Comparison of ENCODE assay signal across 13 cellular contexts in the genomic region with DNA sequence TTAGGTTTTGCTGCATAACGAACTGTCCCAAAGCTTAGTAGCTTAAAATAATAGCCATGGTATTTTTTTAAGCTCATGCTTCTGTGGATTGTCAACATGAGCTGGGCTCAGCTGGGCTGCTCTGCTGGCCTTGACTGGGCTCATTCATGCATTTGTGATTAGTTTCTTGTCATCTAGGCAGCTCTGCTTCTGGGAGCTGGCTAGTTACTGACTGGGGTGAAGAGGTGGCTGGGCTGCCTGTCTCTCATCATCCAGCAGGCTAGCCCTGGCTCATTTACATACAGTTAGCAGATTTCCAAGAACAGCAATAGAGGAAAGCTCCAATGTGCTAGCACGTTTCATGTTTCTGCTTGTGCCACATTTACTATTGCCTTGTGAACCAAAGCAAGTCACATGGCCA.
DNase-seq lines count a peak whose midpoint lies in the region; ATAC-seq and TF ChIP-seq lines count a peak whose summit lies in the region.
"Had no signal": no experiment of that assay in that cellular context is flagged by ENCODE, and none has a peak within 500 bp of the region (broad histone marks: within the 10 kb centered on the region; RNA-seq: fewer than 3 reads in every experiment).

No MANE protein-coding gene starts in this region.

- no peak overlapping the region for H4K12ac ChIP-seq in trophoblast cell (ENCODE audit: low read depth, low read length)

- H3K4me3 Mint-ChIP-seq in GM23338 = no peak overlapping the region
- H3K4me3 Mint-ChIP-seq in neural progenitor cell = no peak overlapping the region
- H3K4me3 Mint-ChIP-seq: CD4-positive, alpha-beta memory T cell had no signal

- H2BK12ac ChIP-seq in trophoblast cell (ENCODE audit: low read length) = no peak overlapping the region

- H3K4me3 ChIP-seq in GM23338 (no peak overlapping the region), neural progenitor cell (no peak overlapping the region), trophoblast cell (ENCODE audit: low read depth, low read length) (no peak overlapping the region)
- H3K4me3 ChIP-seq: A549 had no signal

- H3K4me1 Mint-ChIP-seq in GM23338 = no peaks in the 10 kb centered on the region
- peaks cover 4% of the 10 kb centered on the region for H3K4me1 Mint-ChIP-seq in neural progenitor cell
- H3K4me1 Mint-ChIP-seq: CD4-positive, alpha-beta memory T cell had no signal

- H3K18ac ChIP-seq in trophoblast cell (ENCODE audit: low read length) = no peak overlapping the region

- H3K27ac Mint-ChIP-seq in GM23338 (no peak overlapping the region), neural progenitor cell (no peak overlapping the region)
- H3K27ac Mint-ChIP-seq: CD4-positive, alpha-beta memory T cell had no signal

- no peak overlapping the region for H3K4ac ChIP-seq in trophoblast cell (ENCODE audit: low read depth, low read length)

- no peak for DNase-seq in GM23338 (ENCODE audit: low spot score)
- DNase-seq in NCI-H69 (lab: John Stamatoyannopoulos, UW) = peak; percentile 66
- peak; percentile 12 for DNase-seq in iPS-NIHi11 (ENCODE audit: low spot score)
- DNase-seq in neural progenitor cell (ENCODE audit: low spot score) = peak; percentile 8
- no peak for DNase-seq in NCI-H526 (lab: John Stamatoyannopoulos, UW)
- no peak for DNase-seq in trophoblast cell
- DNase-seq in stimulated activated CD4-positive, alpha-beta T cell treated with anti-CD3 and anti-CD28 coated beads, Interleukin-12 subunit alpha, Interleukin-12 subunit beta, amount 100 ng/mL, for 4 hours = no peak
- DNase-seq: BE2C; CD4-positive, alpha-beta memory T cell; COR-L47; IMR-90 had no signal

- no peaks in the 10 kb centered on the region for H3K27me3 ChIP-seq in GM23338 (ENCODE audit: insufficient read depth)
- H3K27me3 ChIP-seq in neural progenitor cell = no peaks in the 10 kb centered on the region
- H3K27me3 ChIP-seq in trophoblast cell (ENCODE audit: insufficient read depth, low read length) = no peaks in the 10 kb centered on the region
- H3K27me3 ChIP-seq: BE2C had no signal

- H3K27me3 Mint-ChIP-seq in GM23338 (ENCODE audit: insufficient read depth, low read depth, poor library complexity) (no peaks in the 10 kb centered on the region), neural progenitor cell (ENCODE audit: insufficient read depth, low read depth) (peaks cover 4% of the 10 kb centered on the region)
- H3K27me3 Mint-ChIP-seq: CD4-positive, alpha-beta memory T cell had no signal

- no peaks in the 10 kb centered on the region for H3F3A ChIP-seq in GM23338 (replicated peaks; ENCODE audit: low read depth)
- H3F3A ChIP-seq in neural progenitor cell (ENCODE audit: low read depth) = no peaks in the 10 kb centered on the region

- peak; percentile 29; the same call in 1 of the 3 replicates for ATAC-seq in GM23338
- ATAC-seq: A549 had no signal

- no peak overlapping the region for H3K23ac ChIP-seq in trophoblast cell (ENCODE audit: low read length)

- H2BK120ac ChIP-seq in trophoblast cell (ENCODE audit: insufficient read depth, low read length, poor library complexity) = no peak overlapping the region

- H3K79me2 ChIP-seq in GM23338 (replicated peaks; ENCODE audit: insufficient read depth) = no peaks in the 10 kb centered on the region
- H3K79me2 ChIP-seq in neural progenitor cell (ENCODE audit: low read depth) = no peaks in the 10 kb centered on the region
- no peaks in the 10 kb centered on the region for H3K79me2 ChIP-seq in trophoblast cell (ENCODE audit: control insufficient read depth, insufficient read depth, low read length, poor library complexity)

- H3K9me3 ChIP-seq in neural progenitor cell (ENCODE audit: low read depth) = no peaks in the 10 kb centered on the region
- peaks cover 8% of the 10 kb centered on the region for H3K9me3 ChIP-seq in trophoblast cell (ENCODE audit: insufficient read depth, low read depth, low read length)
- H3K9me3 ChIP-seq: BE2C had no signal

- H2BK5ac ChIP-seq in trophoblast cell (ENCODE audit: low read depth, low read length, poor library complexity) = no peak overlapping the region

- H3K36me3 ChIP-seq in GM23338 (ENCODE audit: insufficient read depth) = no peaks in the 10 kb centered on the region
- no peaks in the 10 kb centered on the region for H3K36me3 ChIP-seq in neural progenitor cell
- no peaks in the 10 kb centered on the region for H3K36me3 ChIP-seq in trophoblast cell (ENCODE audit: control insufficient read depth in 1 of 2, insufficient read depth in 2 of 2, low read length in 2 of 2)
- H3K36me3 ChIP-seq: BE2C had no signal

- H3K4me1 ChIP-seq in GM23338 (ENCODE audit: insufficient read depth) (no peaks in the 10 kb centered on the region), neural progenitor cell (no peaks in the 10 kb centered on the region), trophoblast cell (ENCODE audit: control insufficient read depth in 1 of 2, insufficient read depth in 2 of 2, low read length in 2 of 2) (peaks cover 0 to 2% of the 10 kb centered on the region in 2 experiments)
- H3K4me1 ChIP-seq: A549, BE2C had no signal

- H2AFZ ChIP-seq in GM23338 (no peak overlapping the region), neural progenitor cell (replicated peaks) (no peak overlapping the region), trophoblast cell (ENCODE audit: insufficient read depth, low read length, poor library complexity) (no peak overlapping the region)

- no peak overlapping the region for H4K8ac ChIP-seq in trophoblast cell (ENCODE audit: low read depth, low read length)

- H4K20me1 ChIP-seq in GM23338 (replicated peaks; ENCODE audit: insufficient read depth) (no peaks in the 10 kb centered on the region), neural progenitor cell (ENCODE audit: low read depth) (no peaks in the 10 kb centered on the region)

- no peak overlapping the region for H3K4me2 ChIP-seq in GM23338
- no peak overlapping the region for H3K4me2 ChIP-seq in neural progenitor cell
- no peak overlapping the region for H3K4me2 ChIP-seq in trophoblast cell (ENCODE audit: low read length)
- H3K4me2 ChIP-seq: A549 had no signal

- H3K36me3 Mint-ChIP-seq in GM23338 (ENCODE audit: low read depth) = no peaks in the 10 kb centered on the region
- H3K36me3 Mint-ChIP-seq in neural progenitor cell = peaks cover 1% of the 10 kb centered on the region
- H3K36me3 Mint-ChIP-seq: CD4-positive, alpha-beta memory T cell had no signal

- H4K91ac ChIP-seq in trophoblast cell (ENCODE audit: low read depth, low read length) = no peak overlapping the region

- H3K9me3 Mint-ChIP-seq in GM23338 (peaks cover 5% of the 10 kb centered on the region; the same call in 2 of the 3 replicates), neural progenitor cell (peaks cover 12% of the 10 kb centered on the region)

- no peak overlapping the region for H3K27ac ChIP-seq in GM23338 (ENCODE audit: low read depth)
- H3K27ac ChIP-seq in neural progenitor cell = no peak overlapping the region
- H3K27ac ChIP-seq in trophoblast cell (ENCODE audit: low read depth, low read length) = no peak overlapping the region
- H3K27ac ChIP-seq: A549, C4-2B had no signal

- no CpG with 5 or more reads among the region's 2 CpGs for WGBS in trophoblast cell (ENCODE audit: extremely low coverage, insufficient coverage, insufficient read length)

- no peak overlapping the region for H3K9ac ChIP-seq in neural progenitor cell
- no peak overlapping the region for H3K9ac ChIP-seq in trophoblast cell (ENCODE audit: low read length)

- H2AK5ac ChIP-seq in trophoblast cell (ENCODE audit: low read length) = no peak overlapping the region

- H3K79me1 ChIP-seq in trophoblast cell (ENCODE audit: low read length) = no peaks in the 10 kb centered on the region

- H3K14ac ChIP-seq in trophoblast cell (ENCODE audit: low read length) = no peak overlapping the region

- TF ChIP-seq CTCF in GM23338 (conservative IDR thresholded peaks at IDR 0.05; ENCODE audit: low read depth in 2 of 2) (no peak), neural progenitor cell (IDR thresholded peaks at IDR 0.05) (no peak)

- 0 out of 2 replicates have a peak, but pooled peaks cover 3% of the 10 kb centered on the region for H3K9me2 ChIP-seq in GM23338 (ENCODE audit: insufficient read depth)

TF ChIP-seq in GM23338, 12 proteins besides CTCF, POLR2A, EP300 and RAD21 (continues in another document):
- TF ChIP-seq EZH2phosphoT487 (IDR thresholded peaks at IDR 0.05; ENCODE audit: unreplicated experiment) (no peak), JUNB (IDR thresholded peaks at IDR 0.05; ENCODE audit: unreplicated experiment) (no peak)
- TF ChIP-seq, protein P1, sequence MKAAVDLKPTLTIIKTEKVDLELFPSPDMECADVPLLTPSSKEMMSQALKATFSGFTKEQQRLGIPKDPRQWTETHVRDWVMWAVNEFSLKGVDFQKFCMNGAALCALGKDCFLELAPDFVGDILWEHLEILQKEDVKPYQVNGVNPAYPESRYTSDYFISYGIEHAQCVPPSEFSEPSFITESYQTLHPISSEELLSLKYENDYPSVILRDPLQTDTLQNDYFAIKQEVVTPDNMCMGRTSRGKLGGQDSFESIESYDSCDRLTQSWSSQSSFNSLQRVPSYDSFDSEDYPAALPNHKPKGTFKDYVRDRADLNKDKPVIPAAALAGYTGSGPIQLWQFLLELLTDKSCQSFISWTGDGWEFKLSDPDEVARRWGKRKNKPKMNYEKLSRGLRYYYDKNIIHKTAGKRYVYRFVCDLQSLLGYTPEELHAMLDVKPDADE (IDR thresholded peaks at IDR 0.05) = no peak

Comparison
In these comparisons a context has a peak if more than half of its experiments do, and no peak if none do; other contexts are left out.
1. DNase-seq: peak in NCI-H69 (single experiment), iPS-NIHi11 (single experiment) and neural progenitor cell (single experiment); none in GM23338 (single experiment), NCI-H526 (0 of 2), trophoblast cell (0 of 2) and stimulated activated CD4-positive, alpha-beta T cell treated with anti-CD3 and anti-CD28 coated beads, Interleukin-12 subunit alpha, Interleukin-12 subunit beta, amount 100 ng/mL, for 4 hours (single experiment).